ENCODE assay signal across 29 cellular contexts in the genomic region with DNA sequence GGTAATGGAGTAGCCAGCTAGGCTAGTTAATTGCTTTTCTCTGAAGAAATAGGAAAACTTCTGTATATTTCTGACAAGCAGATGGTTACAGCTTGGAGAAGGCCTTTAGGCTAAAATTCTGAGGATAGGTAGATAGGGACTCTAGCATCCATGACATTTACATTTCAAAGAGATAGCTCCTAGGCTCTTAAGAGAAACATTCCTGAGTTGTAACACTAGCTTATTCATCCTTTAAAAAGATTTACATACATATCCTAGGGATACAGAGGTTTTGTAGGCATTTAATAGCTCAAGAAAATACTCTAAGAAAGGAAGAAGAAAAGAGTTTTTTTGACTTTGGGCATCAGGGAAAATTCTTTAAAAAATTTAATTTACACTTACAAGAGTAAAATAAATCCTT.
"Had no signal": no experiment of that assay in that cellular context is flagged by ENCODE, and none has a peak within 500 bp of the region (broad histone marks: within the 10 kb centered on the region; RNA-seq: fewer than 3 reads in every experiment).

No MANE protein-coding gene starts in this region.

- H3K36me3 Mint-ChIP-seq: neural progenitor cell had no signal

- H3K4me3 ChIP-seq: heart left ventricle, left lung, lower lobe of right lung, neural progenitor cell, ovary, right atrium auricular region, right lobe of liver, smooth muscle cell, tibial nerve, upper lobe of left lung, vagina had no signal

- H3K9me3 ChIP-seq: ovary, right lobe of liver, vagina had no signal

- H3K27ac Mint-ChIP-seq: immature natural killer cell; mesothelial cell of epicardium; naive B cell; natural killer cell; nephron progenitor cell; neural progenitor cell; progenitor cell of endocrine pancreas; stimulated activated memory B cell treated with anti-CD40 and anti-IgM and Interleukin-4, amounts not matched to agents 10 μg/mL and 1 μg/mL and 100 μg/mL, for 72 hours; stimulated activated naive CD8-positive, alpha-beta T cell treated with anti-CD3 and anti-CD28 coated beads, Interleukin-15, amount 100 ng/mL, for 72 hours had no signal

- H3K27me3 ChIP-seq: heart left ventricle, left lung, neural progenitor cell, ovary, right atrium auricular region, right lobe of liver, tibial nerve, upper lobe of left lung, vagina had no signal

- ATAC-seq: heart left ventricle; left colon; left lung; lower lobe of right lung; natural killer cell; right lobe of liver; stimulated activated memory B cell treated with anti-CD40 and anti-IgM and Interleukin-4, amounts not matched to agents 10 μg/mL and 1 μg/mL and 100 μg/mL, for 72 hours; stimulated activated naive CD8-positive, alpha-beta T cell treated with anti-CD3 and anti-CD28 coated beads, Interleukin-15, amount 100 ng/mL, for 72 hours had no signal

- DNase-seq: heart left ventricle; immature natural killer cell; kidney; left colon; left lung; lower lobe of right lung; mammary epithelial cell; mesenchymal stem cell; naive B cell; natural killer cell; nephron progenitor cell; ovary; right lobe of liver; stimulated activated CD4-positive, alpha-beta T cell treated with anti-CD3 and anti-CD28 coated beads, Interleukin-1b, Interleukin-23, amount 100 ng/mL, for 48 hours; stimulated activated CD4-positive, alpha-beta T cell treated with anti-CD3 and anti-CD28 coated beads, Interleukin-2, amount 100 ng/mL, for 48 hours; stimulated activated CD4-positive, alpha-beta T cell treated with anti-CD3 and anti-CD28 coated beads, Interleukin-4, amount 100 ng/mL, for 4 hours; stimulated activated CD8-positive, alpha-beta memory T cell treated with anti-CD3 and anti-CD28 coated beads, Interleukin-4, amount 100 ng/mL, for 48 hours; stimulated activated naive CD4-positive, alpha-beta T cell treated with Interleukin-2 at 50 U/mL for 16 hours; stimulated activated naive CD8-positive, alpha-beta T cell treated with anti-CD3 and anti-CD28 coated beads, Interleukin-15, amount 100 ng/mL, for 72 hours; substantia nigra; upper lobe of left lung had no signal

- H2AFZ ChIP-seq: neural progenitor cell had no signal

- H3K4me2 ChIP-seq: neural progenitor cell, smooth muscle cell had no signal

- H3K9ac ChIP-seq: neural progenitor cell had no signal

- H3K4me1 Mint-ChIP-seq: immature natural killer cell; mesothelial cell of epicardium; naive B cell; natural killer cell; nephron progenitor cell; neural progenitor cell; stimulated activated memory B cell treated with anti-CD40 and anti-IgM and Interleukin-4, amounts not matched to agents 10 μg/mL and 1 μg/mL and 100 μg/mL, for 72 hours; stimulated activated naive CD8-positive, alpha-beta T cell treated with anti-CD3 and anti-CD28 coated beads, Interleukin-15, amount 100 ng/mL, for 72 hours had no signal

- H3K4me3 Mint-ChIP-seq: immature natural killer cell; mesothelial cell of epicardium; naive B cell; natural killer cell; nephron progenitor cell; neural progenitor cell; stimulated activated memory B cell treated with anti-CD40 and anti-IgM and Interleukin-4, amounts not matched to agents 10 μg/mL and 1 μg/mL and 100 μg/mL, for 72 hours; stimulated activated naive CD8-positive, alpha-beta T cell treated with anti-CD3 and anti-CD28 coated beads, Interleukin-15, amount 100 ng/mL, for 72 hours had no signal

- H3K27ac ChIP-seq: heart left ventricle, left lung, lower lobe of right lung, neural progenitor cell, ovary, right atrium auricular region, right lobe of liver, tibial nerve, upper lobe of left lung, vagina had no signal

- H3K36me3 ChIP-seq: heart left ventricle, left lung, lower lobe of right lung, neural progenitor cell, ovary, right atrium auricular region, right lobe of liver, tibial nerve, upper lobe of left lung, vagina had no signal

- H3K27me3 Mint-ChIP-seq: naive B cell; progenitor cell of endocrine pancreas; stimulated activated memory B cell treated with anti-CD40 and anti-IgM and Interleukin-4, amounts not matched to agents 10 μg/mL and 1 μg/mL and 100 μg/mL, for 72 hours; stimulated activated naive CD8-positive, alpha-beta T cell treated with anti-CD3 and anti-CD28 coated beads, Interleukin-15, amount 100 ng/mL, for 72 hours had no signal

- H3K4me1 ChIP-seq: heart left ventricle, left lung, lower lobe of right lung, right atrium auricular region, right lobe of liver, tibial nerve, upper lobe of left lung, vagina had no signal
